1 cellular context compared by ENCODE assay signal in genomic region chr2:105407946-105408743, GRCh38.
TF ChIP-seq lines count a peak whose summit lies in the region.

No MANE protein-coding gene starts in this region.

TF ChIP-seq in IMR-90, 13 proteins besides CTCF, POLR2A, EP300 and RAD21 (continued from another document):
- TF ChIP-seq NFE2L2 (IDR thresholded peaks at IDR 0.05; ENCODE audit: low read depth, low read length) (no peak), CHD1 (IDR thresholded peaks at IDR 0.05; ENCODE audit: low read depth, low read length) (no peak)
